ENCODE assay signal across 8 cellular contexts in the genomic region with DNA sequence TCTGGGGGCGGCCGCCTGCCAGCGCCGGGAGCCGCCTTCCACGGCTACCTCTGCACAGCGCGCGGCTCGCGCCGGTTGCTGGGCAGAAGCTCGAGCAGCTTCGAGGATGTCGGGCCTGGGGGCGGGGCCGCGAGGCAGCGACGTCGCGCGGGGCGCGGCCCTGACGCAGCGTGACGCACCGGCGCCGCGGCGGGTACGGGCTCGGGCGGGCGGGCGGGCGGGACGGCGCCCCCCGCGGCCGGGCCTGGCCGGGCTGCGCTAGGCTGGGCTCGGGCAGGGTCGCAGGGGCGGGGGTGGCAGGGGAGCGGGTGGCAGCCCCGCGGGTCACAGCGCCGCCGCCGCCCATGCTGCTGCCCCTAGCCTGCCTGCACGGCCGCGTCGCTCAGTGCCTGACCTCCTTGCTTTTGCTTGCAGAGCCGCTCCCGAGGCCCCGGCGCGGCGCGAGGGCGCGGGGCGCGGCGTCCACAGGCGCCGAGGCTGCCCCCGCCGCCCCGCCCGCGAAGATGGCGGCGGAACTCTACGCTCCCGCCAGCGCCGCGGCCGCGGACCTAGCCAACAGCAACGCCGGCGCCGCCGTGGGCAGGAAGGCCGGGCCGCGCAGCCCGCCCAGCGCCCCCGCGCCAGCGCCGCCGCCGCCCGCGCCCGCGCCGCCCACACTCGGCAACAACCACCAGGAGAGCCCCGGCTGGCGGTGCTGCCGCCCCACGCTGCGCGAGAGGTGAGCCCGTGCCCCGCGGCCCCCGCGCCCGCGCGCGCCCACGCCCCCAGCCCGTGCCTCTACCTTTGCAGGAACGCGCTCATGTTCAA. TPM values are rescaled to one million over a fixed set of nuclear protein-coding genes. Genes with fewer than 3 reads are reported as not detected.
DNase-seq lines count a peak whose midpoint lies in the region; ATAC-seq, FAIRE-seq and TF ChIP-seq lines count a peak whose summit lies in the region.

A gene (plus strand): TSS at position 166 of the 807 bp plus-strand sequence. CDS start 179 bp downstream, at position 345.

- ATAC-seq in activated naive CD8-positive, alpha-beta T cell treated with anti-CD3 and anti-CD28 coated beads, Interleukin-2, amount 50 U/mL, for 24 hours = peak; percentile 97
- ATAC-seq in heart left ventricle (peak; percentile 78 to 94 (median 92)), upper lobe of left lung (ENCODE audit: low FRiP score in 2 of 2) (peak; percentile 91 to 97)

- TF ChIP-seq EP300 in upper lobe of left lung (IDR thresholded peaks at IDR 0.05) = no peak

- intact Hi-C loops in heart left ventricle (cut with DNase I) (loop anchor here in 1 of 10 donors (5.0 kb wide), 1 partner anchor 46 kb away; no protein-coding TSS in a partner anchor), posterior cingulate gyrus (cut with DNase I) (no loop called here)

- FAIRE-seq in H54 (lab: Jason Lieb, UNC) = no peak

- H3K9me3 Mint-ChIP-seq in activated naive CD8-positive, alpha-beta T cell treated with anti-CD3 and anti-CD28 coated beads, Interleukin-2, amount 50 U/mL, for 24 hours = no peaks in the 10 kb centered on the region

- H3K4me1 Mint-ChIP-seq in activated naive CD8-positive, alpha-beta T cell treated with anti-CD3 and anti-CD28 coated beads, Interleukin-2, amount 50 U/mL, for 24 hours = peaks cover 24% of the 10 kb centered on the region

- no peaks in the 10 kb centered on the region for H3K9me3 ChIP-seq in heart left ventricle
- H3K9me3 ChIP-seq in upper lobe of left lung = no peaks in the 10 kb centered on the region

- H3K27me3 ChIP-seq in heart left ventricle = no peaks in the 10 kb centered on the region
- H3K27me3 ChIP-seq in upper lobe of left lung = no peaks in the 10 kb centered on the region

- peaks cover 0 to 46% (median 34%) of the 10 kb centered on the region in 9 donors for H3K36me3 ChIP-seq in heart left ventricle
- H3K36me3 ChIP-seq in upper lobe of left lung = peaks cover 2 to 46% (median 29%) of the 10 kb centered on the region in 4 donors

- TF ChIP-seq POLR2A in H54 (IDR thresholded peaks at IDR 0.05; ENCODE audit: low read depth, low read length) = 0 out of 2 replicates have a peak, but pooled peaks have one; percentile 30
- TF ChIP-seq POLR2A in heart left ventricle (IDR thresholded peaks at IDR 0.05) = peak in 1 of 2 donors; percentile 43
- TF ChIP-seq POLR2A in upper lobe of left lung (IDR thresholded peaks at IDR 0.05) = peak in 1 of 4 donors; percentile 56

- H3K27ac ChIP-seq in heart left ventricle (peak within 1 kb of the TSS; percentile 63 to 98 (median 90)), upper lobe of left lung (peak within 1 kb of the TSS; percentile 70 to 92 (median 86))

- peak within 1 kb of the TSS; percentile 74 for H3K4me3 Mint-ChIP-seq in activated naive CD8-positive, alpha-beta T cell treated with anti-CD3 and anti-CD28 coated beads, Interleukin-2, amount 50 U/mL, for 24 hours

- peaks cover 4 to 33% (median 17%) of the 10 kb centered on the region in 12 donors for H3K4me1 ChIP-seq in heart left ventricle
- peaks cover 17 to 31% (median 22%) of the 10 kb centered on the region in 4 donors for H3K4me1 ChIP-seq in upper lobe of left lung

- TF ChIP-seq CTCF in heart left ventricle (IDR thresholded peaks at IDR 0.05) (peak in 1 of 12 donors; percentile 27), upper lobe of left lung (IDR thresholded peaks at IDR 0.05) (peak; percentile 23 to 58 (median 34))

- peak; percentile 21 for DNase-seq in GM04503 (ENCODE audit: low read depth)
- DNase-seq in H54 (ENCODE audit: insufficient read length, low spot score) = peak; percentile 98
- peak; percentile 68 for DNase-seq in M059J (ENCODE audit: low read depth)
- DNase-seq in SW480 (ENCODE audit: low spot score) = peak; percentile 83
- DNase-seq in activated naive CD8-positive, alpha-beta T cell treated with anti-CD3 and anti-CD28 coated beads, Interleukin-2, amount 50 U/mL, for 24 hours = peak; percentile 87
- peak; percentile 86 to 93 (median 89) for DNase-seq in heart left ventricle
- peak; percentile 73 to 98 (median 87) for DNase-seq in posterior cingulate gyrus
- DNase-seq in upper lobe of left lung = peak; percentile 89 to 99

- 0 to 1% (median 1%) methylated on average over 27 to 129 of the region's 129 CpGs for WGBS in heart left ventricle, 4 donors
- WGBS in upper lobe of left lung, 2 donors = 0 to 1% methylated on average over 9 to 26 of the region's 129 CpGs

- H3K4me3 ChIP-seq in heart left ventricle (peak within 1 kb of the TSS; percentile 36 to 86 (median 66)), upper lobe of left lung (peak within 1 kb of the TSS; percentile 15 to 89 (median 70))

- H3K36me3 Mint-ChIP-seq in activated naive CD8-positive, alpha-beta T cell treated with anti-CD3 and anti-CD28 coated beads, Interleukin-2, amount 50 U/mL, for 24 hours (ENCODE audit: low read depth) = peaks cover 7% of the 10 kb centered on the region

- no peaks in the 10 kb centered on the region for H3K27me3 Mint-ChIP-seq in activated naive CD8-positive, alpha-beta T cell treated with anti-CD3 and anti-CD28 coated beads, Interleukin-2, amount 50 U/mL, for 24 hours

- H3K27ac Mint-ChIP-seq in activated naive CD8-positive, alpha-beta T cell treated with anti-CD3 and anti-CD28 coated beads, Interleukin-2, amount 50 U/mL, for 24 hours = peak within 1 kb of the TSS; percentile 60

RNA-seq across cellular contexts. Expression of the gene that starts here (rescaled TPM):
- total RNA-seq in M059J (2014; rRNA removed; shearing (Covaris generic)) = 28.4 and 39.2 TPM in 2 replicates
- total RNA-seq in heart left ventricle (10 to 100 TPM; 28.8 to 51.8 (median 34.8) TPM), upper lobe of left lung (10 to 100 TPM; 36.4 to 71.7 (median 49.8) TPM)
- polyA plus RNA-seq in heart left ventricle = 10 to 100 TPM; 40.7 to 56.3 TPM

Comparison
In these comparisons a context has a peak if more than half of its experiments do, and no peak if none do; other contexts are left out.
1. Peak in every context shown above with its lines: DNase-seq, ATAC-seq, H3K4me3 ChIP-seq and H3K27ac ChIP-seq.
2. DNase-seq: peak in every context shown above with its lines; median percentile 98 in H54; 94 in upper lobe of left lung; 89 in heart left ventricle; 87 in activated naive CD8-positive, alpha-beta T cell treated with anti-CD3 and anti-CD28 coated beads, Interleukin-2, amount 50 U/mL, for 24 hours; 87 in posterior cingulate gyrus; 83 in SW480; 68 in M059J; 21 in GM04503.